8 cellular contexts compared by ENCODE assay signal in genomic region chrX:139932901-139933796, GRCh38. TPM values are rescaled to one million over a fixed set of nuclear protein-coding genes. Genes with fewer than 3 reads are reported as not detected.
DNase-seq lines count a peak whose midpoint lies in the region; ATAC-seq and TF ChIP-seq lines count a peak whose summit lies in the region.

Gene ATP11C, minus strand, starts transcription at chrX:139933053. Its CDS starts 1,011 bp downstream, at chrX:139932042.

- H3K27ac ChIP-seq in SJSA1 (peak within 1 kb of the TSS; percentile 94), osteoblast (ENCODE audit: low read depth, low read length) (peak within 1 kb of the TSS; percentile 66), testis (peak within 1 kb of the TSS; percentile 93 to 96)

- H3K4me1 Mint-ChIP-seq in IgD-negative memory B cell, result peaks cover 19 to 29% (median 20%) of the 10 kb centered on the region in 3 donors
- H3K4me1 Mint-ChIP-seq in activated naive CD4-positive, alpha-beta T cell treated with anti-CD3 and anti-CD28 coated beads, Interleukin-2, amount 10 ng/mL, durations not matched to agents 7 days and 5 days, result peaks cover 27% of the 10 kb centered on the region

- peak within 1 kb of the TSS; percentile 89 to 97 (median 96) for H3K4me3 Mint-ChIP-seq in IgD-negative memory B cell
- peak within 1 kb of the TSS; percentile 88 for H3K4me3 Mint-ChIP-seq in activated naive CD4-positive, alpha-beta T cell treated with anti-CD3 and anti-CD28 coated beads, Interleukin-2, amount 10 ng/mL, durations not matched to agents 7 days and 5 days

- H3K4me1 ChIP-seq in SJSA1 (replicated peaks) (peaks cover 3% of the 10 kb centered on the region; the same call in 1 of the 2 replicates), osteoblast (ENCODE audit: insufficient read depth, low read length) (peaks cover 5% of the 10 kb centered on the region), testis (no peaks in the 10 kb centered on the region)

- 0% methylated on average over 7 to 32 of the region's 52 CpGs for WGBS in testis, 2 donors

- peak within 1 kb of the TSS; percentile 91 for H3K4me3 ChIP-seq in SJSA1
- peak within 1 kb of the TSS; percentile 80 for H3K4me3 ChIP-seq in osteoblast (ENCODE audit: insufficient read depth, low read length)
- H3K4me3 ChIP-seq in testis, result peak within 1 kb of the TSS; percentile 72 to 81

- H3K9me3 ChIP-seq in SJSA1 (replicated peaks) (no peaks in the 10 kb centered on the region), osteoblast (ENCODE audit: low read depth, low read length) (no peaks in the 10 kb centered on the region), testis (no peaks in the 10 kb centered on the region)

- CTCF ChIA-PET in activated naive CD4-positive, alpha-beta T cell treated with anti-CD3 and anti-CD28 coated beads, Interleukin-2, amount 10 ng/mL, durations not matched to agents 7 days and 5 days (lab: Charles Lee), result no interaction called here

- ATAC-seq in GM21526 (IDR thresholded peaks at IDR 0.05; ENCODE audit: low FRiP score, unreplicated experiment), result peak; percentile 76

- H2AFZ ChIP-seq in osteoblast (ENCODE audit: low read length), result peak within 1 kb of the TSS; percentile 92

- H3K36me3 Mint-ChIP-seq in IgD-negative memory B cell, result peaks cover 1% of the 10 kb centered on the region
- H3K36me3 Mint-ChIP-seq in activated naive CD4-positive, alpha-beta T cell treated with anti-CD3 and anti-CD28 coated beads, Interleukin-2, amount 10 ng/mL, durations not matched to agents 7 days and 5 days, result peaks cover 8% of the 10 kb centered on the region

- H3K36me3 ChIP-seq in SJSA1, result peaks cover 5% of the 10 kb centered on the region
- H3K36me3 ChIP-seq in osteoblast (ENCODE audit: insufficient read depth, low read length), result no peaks in the 10 kb centered on the region
- H3K36me3 ChIP-seq in testis (ENCODE audit: low read depth, missing control alignments), result no peaks in the 10 kb centered on the region

- no peak for TF ChIP-seq POLR2A in testis (IDR thresholded peaks at IDR 0.05)

- peaks cover 33% of the 10 kb centered on the region for H3K79me2 ChIP-seq in osteoblast (ENCODE audit: insufficient read depth, low read length)

- peak; percentile 25 for DNase-seq in DMS79 (lab: John Stamatoyannopoulos, UW)
- DNase-seq in SJSA1 (ENCODE audit: low read depth in 1 of 2, low spot score in 2 of 2), result peak; percentile 76 to 83
- peak; percentile 86 for DNase-seq in activated naive CD4-positive, alpha-beta T cell treated with anti-CD3 and anti-CD28 coated beads, Interleukin-2, amount 10 ng/mL, durations not matched to agents 7 days and 5 days
- DNase-seq in glomerular endothelial cell (ENCODE audit: extremely low read depth, low read depth, low spot score), result no peak
- peak; percentile 92 for DNase-seq in osteoblast (ENCODE audit: insufficient read length, low spot score, missing footprints)
- DNase-seq in testis, result peak; percentile 82

- H3K27me3 ChIP-seq in SJSA1 (replicated peaks), result no peaks in the 10 kb centered on the region
- no peaks in the 10 kb centered on the region for H3K27me3 ChIP-seq in osteoblast (ENCODE audit: insufficient read depth, low read length)
- no peaks in the 10 kb centered on the region for H3K27me3 ChIP-seq in testis

- intact Hi-C loops in testis (cut with DNase I; ENCODE audit: low total_unique reads), result no loop called here

- peak within 1 kb of the TSS; percentile 80 for H3K4me2 ChIP-seq in osteoblast (ENCODE audit: insufficient read depth, low read length)

- no peaks in the 10 kb centered on the region for H3K9me3 Mint-ChIP-seq in IgD-negative memory B cell
- H3K9me3 Mint-ChIP-seq in activated naive CD4-positive, alpha-beta T cell treated with anti-CD3 and anti-CD28 coated beads, Interleukin-2, amount 10 ng/mL, durations not matched to agents 7 days and 5 days, result no peaks in the 10 kb centered on the region

- peaks cover 6% of the 10 kb centered on the region for H3K27me3 Mint-ChIP-seq in IgD-negative memory B cell
- H3K27me3 Mint-ChIP-seq in activated naive CD4-positive, alpha-beta T cell treated with anti-CD3 and anti-CD28 coated beads, Interleukin-2, amount 10 ng/mL, durations not matched to agents 7 days and 5 days, result peaks cover 3% of the 10 kb centered on the region

- H3K27ac Mint-ChIP-seq in IgD-negative memory B cell, result peak within 1 kb of the TSS; percentile 88 to 96 (median 94)
- peak within 1 kb of the TSS; percentile 97 for H3K27ac Mint-ChIP-seq in activated naive CD4-positive, alpha-beta T cell treated with anti-CD3 and anti-CD28 coated beads, Interleukin-2, amount 10 ng/mL, durations not matched to agents 7 days and 5 days

- H4K20me1 ChIP-seq in osteoblast (ENCODE audit: insufficient read depth, low read length), result no peaks in the 10 kb centered on the region

- TF ChIP-seq CTCF in osteoblast (IDR thresholded peaks at IDR 0.05; ENCODE audit: extremely low read depth, low read depth, low read length) (no peak), testis (IDR thresholded peaks at IDR 0.05) (no peak)

RNA-seq across cellular contexts. Expression of gene ATP11C, which starts in this region (rescaled TPM):
- polyA plus RNA-seq in IgD-negative memory B cell (6.1 TPM), testis (ENCODE audit: insufficient read depth, low read depth, low replicate concordance) (15.9 TPM)
- total RNA-seq in SJSA1 (2014; rRNA removed; shearing (Covaris generic)), result 34.7 and 49.6 TPM in 2 replicates
- total RNA-seq in glomerular endothelial cell (40.3 and 48.0 TPM in 2 replicates), osteoblast (63.1 and 72.0 TPM in 2 replicates), testis (10 to 100 TPM; 33.8 to 36.6 TPM)
